Comparison of ENCODE assay signal across 19 cellular contexts in genomic region chr18:60585670-60586069, GRCh38.
"Had no signal": no experiment of that assay in that cellular context is flagged by ENCODE, and none has a peak within 500 bp of the region (broad histone marks: within the 10 kb centered on the region; RNA-seq: fewer than 3 reads in every experiment).

No MANE protein-coding gene starts in this region.

- H3K27ac Mint-ChIP-seq: activated naive CD8-positive, alpha-beta T cell treated with anti-CD3 and anti-CD28 coated beads, Interleukin-2, amount 50 U/mL, for 24 hours; activated T-helper 17 cell treated with anti-CD3 and anti-CD28 coated beads, Interleukin-2, amount 50 U/mL, for 72 hours; immature natural killer cell; nephron had no signal

- H3K9me3 ChIP-seq: tibial nerve, vagina had no signal

- H3K9me3 Mint-ChIP-seq: activated naive CD8-positive, alpha-beta T cell treated with anti-CD3 and anti-CD28 coated beads, Interleukin-2, amount 50 U/mL, for 24 hours; activated T-helper 17 cell treated with anti-CD3 and anti-CD28 coated beads, Interleukin-2, amount 50 U/mL, for 72 hours had no signal

- H3K4me3 ChIP-seq: tibial nerve, vagina had no signal

- H3K4me1 ChIP-seq: tibial nerve, vagina had no signal

- H3K4me1 Mint-ChIP-seq: activated naive CD8-positive, alpha-beta T cell treated with anti-CD3 and anti-CD28 coated beads, Interleukin-2, amount 50 U/mL, for 24 hours; activated T-helper 17 cell treated with anti-CD3 and anti-CD28 coated beads, Interleukin-2, amount 50 U/mL, for 72 hours; immature natural killer cell; nephron had no signal

- H3K27me3 ChIP-seq: tibial nerve, vagina had no signal

- H3K4me3 Mint-ChIP-seq: activated naive CD8-positive, alpha-beta T cell treated with anti-CD3 and anti-CD28 coated beads, Interleukin-2, amount 50 U/mL, for 24 hours; activated T-helper 17 cell treated with anti-CD3 and anti-CD28 coated beads, Interleukin-2, amount 50 U/mL, for 72 hours; immature natural killer cell; nephron had no signal

- ATAC-seq: activated naive CD8-positive, alpha-beta T cell treated with anti-CD3 and anti-CD28 coated beads, Interleukin-2, amount 50 U/mL, for 24 hours; activated T-helper 17 cell treated with anti-CD3 and anti-CD28 coated beads, Interleukin-2, amount 50 U/mL, for 72 hours had no signal

- H3K36me3 Mint-ChIP-seq: immature natural killer cell had no signal

- H3K36me3 ChIP-seq: tibial nerve, vagina had no signal

- H3K27ac ChIP-seq: epithelial cell of prostate, tibial nerve, vagina had no signal

- H3K27me3 Mint-ChIP-seq: activated naive CD8-positive, alpha-beta T cell treated with anti-CD3 and anti-CD28 coated beads, Interleukin-2, amount 50 U/mL, for 24 hours; activated T-helper 17 cell treated with anti-CD3 and anti-CD28 coated beads, Interleukin-2, amount 50 U/mL, for 72 hours had no signal

- DNase-seq: activated CD4-positive, alpha-beta T cell treated with anti-CD3 and anti-CD28 coated beads, Interleukin-2, amount 50 U/mL, for 4 hours; activated CD4-positive, CD25-positive, alpha-beta regulatory T cell treated with anti-CD3 and anti-CD28 coated beads, Interleukin-2, amount 50 U/mL, for 72 hours; activated naive CD4-positive, alpha-beta T cell treated with Interleukin-2 at 50 U/mL for 16 hours; activated naive CD8-positive, alpha-beta T cell treated with anti-CD3 and anti-CD28 coated beads, Interleukin-2, amount 50 U/mL, for 24 hours; activated T-cell treated with anti-CD3 and anti-CD28 coated beads for 4 hours; aorta; cerebellar nuclear complex; dermis blood vessel endothelial cell; head of caudate nucleus; immature natural killer cell; nucleus accumbens; posterior cingulate gyrus; stimulated activated CD4-positive, alpha-beta T cell treated with anti-CD3 and anti-CD28 coated beads, Interleukin-4, amount 100 ng/mL, for 24 hours; stimulated activated naive CD4-positive, alpha-beta T cell had no signal
